8 cellular contexts compared by ENCODE assay signal in genomic region chr16:46620265-46621005, GRCh38. TPM values are rescaled to one million over a fixed set of nuclear protein-coding genes. Genes with fewer than 3 reads are reported as not detected.
A peak's percentile ranks its signal among the peaks of the same experiment; 100 is the strongest.
DNase-seq lines count a peak whose midpoint lies in the region; ATAC-seq and TF ChIP-seq lines count a peak whose summit lies in the region.

No MANE protein-coding gene starts in this region.

- DNase-seq in EH (ENCODE audit: low read depth) (peak; percentile 39), HCEC 1CT (peak; percentile 18), Panc1 (ENCODE audit: low read depth, low spot score) (no peak), NCI-H2081 treated with DMSO at 0.1 percent for 48 hours (lab: John Stamatoyannopoulos, UW) (no peak), foreskin melanocyte (no peak)
- no peak for DNase-seq in effector memory CD4-positive, alpha-beta T cell

- POLR2A ChIA-PET in Panc1 (lab: Charles Lee): no interaction called here

- H3K36me3 ChIP-seq in Panc1 (ENCODE audit: control insufficient read depth, insufficient read depth, low read length) (peaks cover 3% of the 10 kb centered on the region), neutrophil (peaks cover 17% of the 10 kb centered on the region)
- H3K36me3 ChIP-seq in effector memory CD4-positive, alpha-beta T cell (ENCODE audit: control insufficient read depth, insufficient read depth, low read length): no peaks in the 10 kb centered on the region

- H3K4me1 ChIP-seq in Panc1 (ENCODE audit: control insufficient read depth, insufficient read depth, low read length) (peaks cover 7% of the 10 kb centered on the region; the same call in 1 of the 2 replicates), neutrophil (ENCODE audit: control insufficient read depth in 1 of 2, insufficient read depth in 1 of 2, low read depth in 1 of 2, low read length in 1 of 2) (peaks cover 19 to 21% of the 10 kb centered on the region in 2 experiments)
- H3K4me1 ChIP-seq in effector memory CD4-positive, alpha-beta T cell (ENCODE audit: control insufficient read depth, insufficient read depth, low read length, poor library complexity, severe bottlenecking): peaks cover 5% of the 10 kb centered on the region

- in situ Hi-C loops in Panc1 (cut with HindIII; ENCODE audit: low pct_unique_long_range_greater_than_20kb, low sequenced_read_pairs): no loop called here

- TF ChIP-seq CTCF in Panc1 (IDR thresholded peaks at IDR 0.05): no peak
- no peak for TF ChIP-seq CTCF in neutrophil (IDR thresholded peaks at IDR 0.05)

- H3K27ac ChIP-seq in Panc1 (ENCODE audit: low read length) (peak overlapping the region; percentile 73), neutrophil (peak overlapping the region; percentile 64)
- no peak overlapping the region for H3K27ac ChIP-seq in effector memory CD4-positive, alpha-beta T cell (ENCODE audit: insufficient read depth, low read length, poor library complexity, severe bottlenecking)

- TSS peak; percentile 81 for BruUV-seq in Panc1 (replicated peaks; lab: Mats Ljungman, UMichigan)

- intact Hi-C loops in Panc1 (cut with micrococcal nuclease; ENCODE audit: unreplicated experiment): no loop called here

- CTCF ChIA-PET in Panc1 (lab: Charles Lee): no interaction called here

- ATAC-seq in Panc1 (peak; percentile 19; the same call in 1 of the 2 replicates), GM21737 (IDR thresholded peaks at IDR 0.05; ENCODE audit: unreplicated experiment) (no peak)

- H3K4me3 ChIP-seq in Panc1 (ENCODE audit: low read depth in 2 of 2, low read length in 2 of 2) (peak overlapping the region; percentile 72 to 91), neutrophil (ENCODE audit: low read depth in 1 of 2, low read length in 1 of 2) (peak overlapping the region; percentile 74 to 89)
- H3K4me3 ChIP-seq in effector memory CD4-positive, alpha-beta T cell (ENCODE audit: insufficient read depth, low read depth, low read length, poor library complexity, severe bottlenecking): peak overlapping the region; percentile 83

- H3K27me3 ChIP-seq in Panc1 (ENCODE audit: control insufficient read depth, insufficient read depth, low read length) (no peaks in the 10 kb centered on the region), neutrophil (no peaks in the 10 kb centered on the region)
- no peaks in the 10 kb centered on the region for H3K27me3 ChIP-seq in effector memory CD4-positive, alpha-beta T cell (replicated peaks; ENCODE audit: control insufficient read depth, insufficient read depth, low read length, poor library complexity, severe bottlenecking)

- H3K9me3 ChIP-seq in Panc1 (ENCODE audit: control insufficient read depth, insufficient read depth, low read depth, low read length) (no peaks in the 10 kb centered on the region), neutrophil (no peaks in the 10 kb centered on the region)
- no peaks in the 10 kb centered on the region for H3K9me3 ChIP-seq in effector memory CD4-positive, alpha-beta T cell (ENCODE audit: control insufficient read depth, low read length)

RNA-seq across cellular contexts. Expression of gene SHCBP1, which starts 0.7 kb away (rescaled TPM):
- 22.2 TPM for total RNA-seq in Panc1 (2021; ENCODE audit: unreplicated experiment)
- polyA plus RNA-seq in Panc1 (2012; ENCODE audit: insufficient read length): 8.6 TPM

Comparison
In these comparisons a context has a peak if more than half of its experiments do, and no peak if none do; other contexts are left out.
1. DNase-seq: peak in EH (single experiment) and HCEC 1CT (single experiment); none in Panc1 (single experiment), effector memory CD4-positive, alpha-beta T cell (0 of 3), NCI-H2081 treated with DMSO at 0.1 percent for 48 hours (single experiment) and foreskin melanocyte (single experiment).
2. Peak in every context shown above with its lines, with median percentiles within 50 percentile points of each other: H3K4me3 ChIP-seq.